9 cellular contexts compared by ENCODE assay signal in the genomic region with DNA sequence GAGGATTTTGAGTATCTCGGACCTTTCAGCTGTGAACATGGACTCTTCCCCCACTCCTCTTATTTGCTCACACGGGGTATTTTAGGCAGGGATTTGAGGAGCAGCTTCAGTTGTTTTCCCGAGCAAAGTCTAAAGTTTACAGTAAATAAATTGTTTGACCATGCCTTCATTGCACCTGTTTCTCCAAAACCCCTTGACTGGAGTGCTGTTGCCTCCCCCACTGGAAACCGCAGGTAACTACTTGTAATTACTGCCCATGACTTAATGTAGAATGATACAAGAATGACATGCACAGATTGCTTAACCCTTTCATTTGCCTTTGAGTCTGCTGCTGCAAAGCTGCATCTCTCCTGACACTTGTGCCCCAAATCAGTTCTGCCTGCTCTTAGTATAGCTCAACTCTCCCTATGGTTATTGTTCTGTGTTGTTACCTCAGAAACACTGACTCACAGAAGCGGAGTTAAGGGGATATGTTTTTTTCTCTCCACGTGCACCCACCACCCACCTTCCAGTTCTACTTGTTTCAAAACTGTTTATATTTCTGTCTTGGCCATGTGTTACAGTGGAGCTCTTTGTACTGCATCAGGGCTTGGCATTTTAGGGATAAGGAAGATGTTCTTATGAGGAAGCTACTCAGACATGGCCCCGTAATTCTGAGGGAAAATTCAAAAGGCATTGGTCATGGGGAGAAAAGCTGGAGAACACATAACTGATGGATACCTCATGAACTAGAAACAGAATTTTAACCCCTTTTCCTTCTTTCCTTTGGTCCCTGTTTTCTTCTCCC. TPM values are rescaled to one million over a fixed set of nuclear protein-coding genes. Genes with fewer than 3 reads are reported as not detected.
DNase-seq lines count a peak whose midpoint lies in the region; ATAC-seq and TF ChIP-seq lines count a peak whose summit lies in the region.
"Had no signal": no experiment of that assay in that cellular context is flagged by ENCODE, and none has a peak within 500 bp of the region (broad histone marks: within the 10 kb centered on the region; RNA-seq: fewer than 3 reads in every experiment).

No MANE protein-coding gene starts in this region.

- DNase-seq in NCI-H345 (lab: John Stamatoyannopoulos, UW) (peak; percentile 17), NCI-H345 treated with DMSO at 0.1 percent for 48 hours (lab: John Stamatoyannopoulos, UW; ENCODE audit: unreplicated experiment) (no peak), Panc1 (ENCODE audit: low read depth, low spot score) (no peak), esophagus squamous epithelium (lab: John Stamatoyannopoulos, UW) (no peak), uterus (no peak)
- DNase-seq: anterior cingulate cortex had no signal

- TF ChIP-seq POLR2A in esophagus squamous epithelium (IDR thresholded peaks at IDR 0.05) (no peak), uterus (IDR thresholded peaks at IDR 0.05) (no peak)

- no peak for ATAC-seq in Panc1
- ATAC-seq in activated CD4-positive, CD25-positive, alpha-beta regulatory T cell treated with anti-CD3 and anti-CD28 coated beads, Interleukin-2, amount 50 U/mL, for 24 hours = no peak
- ATAC-seq in GM19395 (IDR thresholded peaks at IDR 0.05; ENCODE audit: unreplicated experiment) = no peak

- H3K27ac ChIP-seq in Panc1 (ENCODE audit: low read length) (no peak overlapping the region), esophagus squamous epithelium (peak overlapping the region; percentile 36 to 93 (median 91)), skeletal muscle tissue (ENCODE audit: low read depth, low read length) (peak overlapping the region; percentile 97), uterus (peak overlapping the region in 1 of 2 donors; percentile 2)

- POLR2A ChIA-PET in Panc1 (lab: Charles Lee) = interaction anchor here (0.6 kb wide), 1 partner anchor 289 kb away, joined by 7 read pairs; no protein-coding TSS in a partner anchor

- in situ Hi-C loops in Panc1 (cut with HindIII; ENCODE audit: low pct_unique_long_range_greater_than_20kb, low sequenced_read_pairs) = no loop called here

- no TSS peak for BruUV-seq in Panc1 (replicated peaks; lab: Mats Ljungman, UMichigan)

- H3K9ac ChIP-seq in skeletal muscle tissue (ENCODE audit: low read depth in 1 of 3, low read length in 3 of 3) = peak overlapping the region; percentile 87 to 98 (median 93)

- H3K4me3 ChIP-seq in Panc1 (ENCODE audit: low read depth in 2 of 2, low read length in 2 of 2) (peak overlapping the region; percentile 56 to 86), esophagus squamous epithelium (peak overlapping the region; percentile 43 to 71 (median 68)), skeletal muscle tissue (ENCODE audit: low read length in 3 of 3) (peak overlapping the region; percentile 89 to 97 (median 96)), uterus (peak overlapping the region in 1 of 2 donors; percentile 7)

- H3K27me3 ChIP-seq in Panc1 (ENCODE audit: control insufficient read depth, insufficient read depth, low read length) (no peaks in the 10 kb centered on the region; the same call in 1 of the 2 replicates), esophagus squamous epithelium (no peaks in the 10 kb centered on the region), skeletal muscle tissue (ENCODE audit: control insufficient read depth in 3 of 3, insufficient read depth in 3 of 3, low read length in 3 of 3) (no peaks in the 10 kb centered on the region), uterus (no peaks in the 10 kb centered on the region)

- TF ChIP-seq CTCF in Panc1 (IDR thresholded peaks at IDR 0.05) (peak; percentile 8; the same call in 1 of the 2 replicates), esophagus squamous epithelium (IDR thresholded peaks at IDR 0.05) (peak in 2 of 6 experiments; percentile 37 to 44), uterus (IDR thresholded peaks at IDR 0.05) (no peak)

- 26 to 38% methylated on average over 7 of the region's 7 CpGs for WGBS in esophagus squamous epithelium, 2 donors

- CTCF ChIA-PET in Panc1 (lab: Charles Lee) = interaction anchor here (0.6 kb wide), 1 partner anchor 286 kb away, joined by 3 read pairs; no protein-coding TSS in a partner anchor

- peaks cover 10% of the 10 kb centered on the region; the same call in 1 of the 2 replicates for H3K4me1 ChIP-seq in Panc1 (ENCODE audit: control insufficient read depth, insufficient read depth, low read length)
- H3K4me1 ChIP-seq in esophagus squamous epithelium = peaks cover 24 to 85% (median 25%) of the 10 kb centered on the region in 3 donors
- peaks cover 48 to 53% (median 48%) of the 10 kb centered on the region in 3 donors for H3K4me1 ChIP-seq in skeletal muscle tissue (ENCODE audit: control insufficient read depth in 3 of 3, insufficient read depth in 3 of 3, low read length in 3 of 3)
- no peaks in the 10 kb centered on the region for H3K4me1 ChIP-seq in uterus

- H3K9me3 ChIP-seq in Panc1 (ENCODE audit: control insufficient read depth, insufficient read depth, low read depth, low read length) = no peaks in the 10 kb centered on the region
- H3K9me3 ChIP-seq in esophagus squamous epithelium = no peaks in the 10 kb centered on the region
- no peaks in the 10 kb centered on the region for H3K9me3 ChIP-seq in skeletal muscle tissue (ENCODE audit: control insufficient read depth in 3 of 3, low read length in 3 of 3)
- H3K9me3 ChIP-seq in uterus = no peaks in the 10 kb centered on the region

- intact Hi-C loops in Panc1 (cut with micrococcal nuclease; ENCODE audit: unreplicated experiment) (loop anchor here (10.0 kb wide), 3 partner anchors 166 to 286 kb away; no protein-coding TSS in a partner anchor), esophagus squamous epithelium (cut with DNase I) (loop anchor here (10.0 kb wide), 1 partner anchor 166 kb away; no protein-coding TSS in a partner anchor), uterus (cut with DNase I; ENCODE audit: low total_unique reads) (no loop called here)

- H3K36me3 ChIP-seq in Panc1 (ENCODE audit: control insufficient read depth, insufficient read depth, low read length) = no peaks in the 10 kb centered on the region
- H3K36me3 ChIP-seq in esophagus squamous epithelium = peaks cover 0 to 1% (median 0%) of the 10 kb centered on the region in 3 donors
- peaks cover 0 to 3% (median 0%) of the 10 kb centered on the region in 3 donors for H3K36me3 ChIP-seq in skeletal muscle tissue (ENCODE audit: control insufficient read depth in 3 of 3, insufficient read depth in 3 of 3, low read length in 3 of 3)
- no peaks in the 10 kb centered on the region for H3K36me3 ChIP-seq in uterus

RNA-seq across cellular contexts. Expression of gene ADRB2, which starts 2.2 kb away (rescaled TPM):
- total RNA-seq in Panc1 (2021; ENCODE audit: unreplicated experiment) = 1.0 TPM
- polyA plus RNA-seq in Panc1 (2012; ENCODE audit: insufficient read length) = 0.40 TPM
- 10 to 100 TPM; 10.2 to 19.5 (median 11.9) TPM for total RNA-seq in esophagus squamous epithelium
- 3.1 TPM for total RNA-seq in skeletal muscle tissue
- 1 to 10 TPM; 2.2 to 9.2 (median 3.0) TPM for total RNA-seq in uterus
